ENCODE assay signal across 8 cellular contexts in the genomic region with DNA sequence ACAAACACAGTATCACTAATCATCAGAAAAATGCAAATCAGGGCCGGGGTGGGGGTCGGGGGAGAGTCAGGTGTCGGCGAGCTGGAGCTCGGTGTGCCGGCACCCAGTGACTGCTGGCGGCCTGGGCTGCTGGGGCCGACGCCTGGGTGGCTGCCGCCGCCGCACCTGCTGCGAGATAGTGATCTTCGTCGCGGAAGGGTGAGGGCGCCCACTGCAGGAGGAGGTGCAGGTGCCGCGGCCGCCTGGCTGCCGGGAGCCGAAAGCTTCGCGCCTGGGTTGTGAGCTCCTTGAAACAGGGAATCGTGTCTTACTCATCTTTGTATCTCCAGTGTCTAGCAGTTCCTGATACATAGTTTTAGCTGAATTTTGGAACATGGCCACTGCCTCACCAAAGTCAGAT.
DNase-seq lines count a peak whose midpoint lies in the region; ATAC-seq and TF ChIP-seq lines count a peak whose summit lies in the region.

No MANE protein-coding gene starts in this region.

- H4K8ac ChIP-seq in H9 (replicated peaks; ENCODE audit: insufficient read length, low read depth, low read length), result no peak overlapping the region

- no peak overlapping the region for H2BK5ac ChIP-seq in H9 (ENCODE audit: insufficient read length, low read length)

- no peaks in the 10 kb centered on the region for H3K9me3 Mint-ChIP-seq in H9

- no peaks in the 10 kb centered on the region for H3K9me3 ChIP-seq in H9 (ENCODE audit: control insufficient read depth, low read depth, low read length)

- H3K4me1 ChIP-seq in H9 (ENCODE audit: insufficient read depth, low read length), result no peaks in the 10 kb centered on the region

- H3K23ac ChIP-seq in H9 (ENCODE audit: insufficient read length, low read depth, low read length), result no peak overlapping the region

- no peak overlapping the region for H2AK5ac ChIP-seq in H9 (ENCODE audit: insufficient read length, low read length)

- H3K79me1 ChIP-seq in H9 (ENCODE audit: insufficient read depth, low read depth, low read length, poor library complexity, severe bottlenecking), result no peaks in the 10 kb centered on the region

- no peak overlapping the region for H3K14ac ChIP-seq in H9 (ENCODE audit: insufficient read depth, low read length)

- no CpG with 5 or more reads among the region's 25 CpGs for WGBS in H9 (ENCODE audit: extremely low coverage, insufficient read length, low lambda C conversion rate)

- no peak overlapping the region for H2BK15ac ChIP-seq in H9 (ENCODE audit: low read depth, low read length)

- H3K27me3 Mint-ChIP-seq in H9 (ENCODE audit: low read depth), result peaks cover 27% of the 10 kb centered on the region

- H3K9ac ChIP-seq in H9 (ENCODE audit: extremely low read depth, insufficient read length, low read length), result no peak overlapping the region

- H3K4me1 Mint-ChIP-seq in H9, result peaks cover 0 to 5% of the 10 kb centered on the region in 2 experiments; a peak in 2 of 4 replicates

- no peak overlapping the region for H4K5ac ChIP-seq in H9 (ENCODE audit: insufficient read length, low read depth, low read length)

- H4K91ac ChIP-seq in H9 (ENCODE audit: insufficient read length, low read depth, low read length), result no peak overlapping the region

- H3K4me2 ChIP-seq in H9 (ENCODE audit: insufficient read depth, insufficient read length, low read length), result no peak overlapping the region

- no peak overlapping the region for H3K18ac ChIP-seq in H9 (ENCODE audit: insufficient read length, low read depth, low read length)

- no peak overlapping the region; a peak in 1 of 5 replicates for H3K4me3 Mint-ChIP-seq in H9

- H3K27ac ChIP-seq in H9 (ENCODE audit: insufficient read length, low read depth, low read length), result no peak overlapping the region

- H4K20me1 ChIP-seq in H9 (ENCODE audit: control insufficient read depth, insufficient read depth, insufficient read length), result no peaks in the 10 kb centered on the region

- no peak for TF ChIP-seq POLR2A in GM18505 (IDR thresholded peaks at IDR 0.05; ENCODE audit: borderline replicate concordance, extremely low read depth, insufficient read depth, insufficient read length)

- no peaks in the 10 kb centered on the region for H3K36me3 Mint-ChIP-seq in H9 (ENCODE audit: insufficient read depth in 1 of 3, low read depth in 3 of 3)

- no peak overlapping the region for H3T11ph ChIP-seq in H9 (ENCODE audit: low read length)

- no peak overlapping the region for H2BK12ac ChIP-seq in H9 (ENCODE audit: insufficient read length, low read depth, low read length)

- no peaks in the 10 kb centered on the region for H3K27me3 ChIP-seq in H9 (ENCODE audit: insufficient read depth, low read length)

- ATAC-seq in GM18505 (IDR thresholded peaks at IDR 0.05; ENCODE audit: unreplicated experiment), result peak; percentile 98

- no peak overlapping the region for H2AFZ ChIP-seq in H9 (ENCODE audit: low read length)

- H2BK20ac ChIP-seq in H9 (ENCODE audit: low read depth, low read length, poor library complexity, severe bottlenecking), result no peak overlapping the region

- peak; percentile 74 for TF ChIP-seq CTCF in H9 (conservative IDR thresholded peaks at IDR 0.05)

- no peak overlapping the region for H3K27ac Mint-ChIP-seq in H9

- H3K23me2 ChIP-seq in H9 (ENCODE audit: insufficient read length, low read depth, low read length, poor library complexity, severe bottlenecking), result no peaks in the 10 kb centered on the region

- no peak overlapping the region for H3K56ac ChIP-seq in H9 (ENCODE audit: insufficient read length, low read depth, low read length)

- H2BK120ac ChIP-seq in H9 (ENCODE audit: low read depth, low read length, poor library complexity, severe bottlenecking), result no peak overlapping the region

- DNase-seq in H9 (peak; percentile 78), M059J (ENCODE audit: low read depth) (peak; percentile 57), iPS DF 19.7 (ENCODE audit: low read depth, low spot score) (peak; percentile 3), NCI-H2227 treated with DMSO at 0.1 percent for 48 hours (lab: John Stamatoyannopoulos, UW) (no peak), NCI-H345 (lab: John Stamatoyannopoulos, UW) (no peak)
- peak; percentile 35 for DNase-seq in activated T-cell treated with anti-CD3 and anti-CD28 coated beads, Interleukin-2, amount 50 U/mL, for 1 hour
- DNase-seq in stimulated activated CD4-positive, alpha-beta T cell treated with anti-CD3 and anti-CD28 coated beads, TNF-alpha, amount 100 ng/mL, for 48 hours (ENCODE audit: low read depth in 3 of 3), result peak; percentile 4 to 14 (median 6)

- no peak overlapping the region for H3K4ac ChIP-seq in H9 (ENCODE audit: low read depth, low read length)

- no peaks in the 10 kb centered on the region for H3K79me2 ChIP-seq in H9 (ENCODE audit: insufficient read depth, low read length)

Comparison
In these comparisons a context has a peak if more than half of its experiments do, and no peak if none do; other contexts are left out.
1. DNase-seq: peak in H9 (single experiment), M059J (single experiment), activated T-cell treated with anti-CD3 and anti-CD28 coated beads, Interleukin-2, amount 50 U/mL, for 1 hour (single experiment), iPS DF 19.7 (single experiment) and stimulated activated CD4-positive, alpha-beta T cell treated with anti-CD3 and anti-CD28 coated beads, TNF-alpha, amount 100 ng/mL, for 48 hours (3 of 3); none in NCI-H2227 treated with DMSO at 0.1 percent for 48 hours (single experiment) and NCI-H345 (single experiment).